18 cellular contexts compared by ENCODE assay signal in genomic region chr12:109721276-109721675, GRCh38. TPM values are rescaled to one million over a fixed set of nuclear protein-coding genes. Genes with fewer than 3 reads are reported as not detected.
A peak's percentile ranks its signal among the peaks of the same experiment; 100 is the strongest.
DNase-seq lines count a peak whose midpoint lies in the region; ATAC-seq, FAIRE-seq and TF ChIP-seq lines count a peak whose summit lies in the region.
"Had no signal": no experiment of that assay in that cellular context is flagged by ENCODE, and none has a peak within 500 bp of the region (broad histone marks: within the 10 kb centered on the region; RNA-seq: fewer than 3 reads in every experiment).

No MANE protein-coding gene starts in this region.

- H3K27me3 ChIP-seq in pancreas (no peaks in the 10 kb centered on the region), MM.1S (replicated peaks; ENCODE audit: insufficient read depth, low read length) (no peaks in the 10 kb centered on the region)

- no peaks in the 10 kb centered on the region for H4K20me1 ChIP-seq in MM.1S (ENCODE audit: insufficient read depth, low read length)

- H3K4me1 ChIP-seq in kidney (ENCODE audit: control insufficient read depth in 1 of 2, insufficient read depth in 1 of 2, low read depth in 1 of 2, low read length in 2 of 2) (peaks cover 46 to 67% of the 10 kb centered on the region in 2 donors), pancreas (peaks cover 17 to 19% (median 17%) of the 10 kb centered on the region in 3 donors), MM.1S (ENCODE audit: low read length) (no peaks in the 10 kb centered on the region)

- peaks cover 3% of the 10 kb centered on the region for H3K27me3 Mint-ChIP-seq in brain

- H3K9me3 ChIP-seq in kidney (ENCODE audit: control insufficient read depth in 1 of 2, low read length in 2 of 2) (no peaks in the 10 kb centered on the region), pancreas (no peaks in the 10 kb centered on the region), MM.1S (replicated peaks; ENCODE audit: insufficient read depth, low read length) (no peaks in the 10 kb centered on the region)
- H3K9me3 ChIP-seq: suprapubic skin had no signal

- FAIRE-seq in kidney (lab: Jason Lieb, UNC) = no peak
- no peak for FAIRE-seq in pancreas (lab: Jason Lieb, UNC)
- FAIRE-seq: GM12878, TTC549 had no signal

- peak; percentile 53 to 81 (median 74) for ATAC-seq in pancreas
- ATAC-seq: GM12878 had no signal

- TF ChIP-seq CTCF in brain (conservative IDR thresholded peaks at IDR 0.05) (no peak), kidney (IDR thresholded peaks at IDR 0.05; ENCODE audit: borderline replicate concordance, extremely low read depth, insufficient read depth) (no peak), pancreas (IDR thresholded peaks at IDR 0.05) (no peak), RWPE1 (conservative IDR thresholded peaks at IDR 0.05; ENCODE audit: low read depth) (no peak), MM.1S (IDR thresholded peaks at IDR 0.05; ENCODE audit: low read length) (no peak)

- peaks cover 98% of the 10 kb centered on the region for H3K4me1 Mint-ChIP-seq in brain
- H3K4me1 Mint-ChIP-seq: activated naive CD8-positive, alpha-beta T cell treated with anti-CD3 and anti-CD28 coated beads, Interleukin-2, amount 10 ng/mL, durations not matched to agents 7 days and 5 days had no signal

- H3K9ac ChIP-seq in kidney (ENCODE audit: low read length in 2 of 2) (peak overlapping the region in 1 of 2 donors; percentile 31), MM.1S (ENCODE audit: low read length) (no peak overlapping the region)
- H3K9ac ChIP-seq: GM23248 had no signal

- H3F3A ChIP-seq in MM.1S (ENCODE audit: insufficient read depth, low read length) = no peaks in the 10 kb centered on the region

- H3K36me3 ChIP-seq in kidney (ENCODE audit: control insufficient read depth in 1 of 2, insufficient read depth in 2 of 2, low read length in 2 of 2) = no peaks in the 10 kb centered on the region
- no peaks in the 10 kb centered on the region for H3K36me3 ChIP-seq in pancreas
- H3K36me3 ChIP-seq in MM.1S (replicated peaks; ENCODE audit: insufficient read depth, low read length) = no peaks in the 10 kb centered on the region
- H3K36me3 ChIP-seq: suprapubic skin had no signal

- H3K4me3 ChIP-seq in kidney (ENCODE audit: low read length in 2 of 2) = no peak overlapping the region
- H3K4me3 ChIP-seq in pancreas = no peak overlapping the region
- no peak overlapping the region for H3K4me3 ChIP-seq in MM.1S (ENCODE audit: low read length)
- H3K4me3 ChIP-seq: GM12878, GM23248, suprapubic skin had no signal

- H3K4me3 Mint-ChIP-seq in brain = peak overlapping the region in 3 of 5 experiments; percentile 13 to 35 (median 18)
- H3K4me3 Mint-ChIP-seq: activated naive CD8-positive, alpha-beta T cell treated with anti-CD3 and anti-CD28 coated beads, Interleukin-2, amount 10 ng/mL, durations not matched to agents 7 days and 5 days; nephron had no signal

- H2AFZ ChIP-seq in MM.1S (ENCODE audit: low read length) = no peak overlapping the region
- H2AFZ ChIP-seq: GM23248 had no signal

- DNase-seq in Ammon's horn (ENCODE audit: low spot score) (peak; percentile 57), kidney (no peak), pancreas (peak in 5 of 6 donors; percentile 69 to 89 (median 83)), DMS53 (lab: John Stamatoyannopoulos, UW) (no peak), RWPE1 (ENCODE audit: low spot score) (no peak), MM.1S (no peak), NCI-H226 (no peak)
- DNase-seq: activated naive CD8-positive, alpha-beta T cell treated with anti-CD3 and anti-CD28 coated beads, Interleukin-2, amount 10 ng/mL, durations not matched to agents 7 days and 5 days; cortex of kidney; GM23248; IMR-90; NCI-H524 treated with DMSO at 0.1 percent for 48 hours; SHP77 had no signal

- 27 to 29% methylated on average over 10 of the region's 10 CpGs for WGBS in pancreas, 2 donors

- CTCF ChIA-PET in RWPE1 (lab: Yijun Ruan, JAX) = no interaction called here

- H3K9me2 ChIP-seq in MM.1S (replicated peaks; ENCODE audit: insufficient read depth, low read length) = no peaks in the 10 kb centered on the region

- no peak overlapping the region for H3K4me2 ChIP-seq in MM.1S (ENCODE audit: low read depth, low read length)

- H3K36me3 Mint-ChIP-seq in brain = no peaks in the 10 kb centered on the region
- H3K36me3 Mint-ChIP-seq: activated naive CD8-positive, alpha-beta T cell treated with anti-CD3 and anti-CD28 coated beads, Interleukin-2, amount 10 ng/mL, durations not matched to agents 7 days and 5 days had no signal

- H3K79me2 ChIP-seq in MM.1S (ENCODE audit: low read length) = no peaks in the 10 kb centered on the region

- H3K27ac Mint-ChIP-seq in brain = peak overlapping the region in 3 of 5 experiments; percentile 38 to 92 (median 65)
- H3K27ac Mint-ChIP-seq: activated naive CD8-positive, alpha-beta T cell treated with anti-CD3 and anti-CD28 coated beads, Interleukin-2, amount 10 ng/mL, durations not matched to agents 7 days and 5 days; nephron had no signal

- H3K9me3 Mint-ChIP-seq in brain = peaks cover 0 to 8% (median 0%) of the 10 kb centered on the region in 5 experiments
- H3K9me3 Mint-ChIP-seq: activated naive CD8-positive, alpha-beta T cell treated with anti-CD3 and anti-CD28 coated beads, Interleukin-2, amount 10 ng/mL, durations not matched to agents 7 days and 5 days; nephron had no signal

- POLR2A ChIA-PET in RWPE1 (lab: Yijun Ruan, JAX; ENCODE audit: low non-redundant PET) = no interaction called here

- intact Hi-C loops in kidney (cut with DNase I) (no loop called here), pancreas (cut with DNase I) (no loop called here)

- H3K27ac ChIP-seq in kidney (ENCODE audit: low read depth in 2 of 2, low read length in 2 of 2) = peak overlapping the region; percentile 32 to 56
- H3K27ac ChIP-seq in pancreas = peak overlapping the region in 2 of 4 donors; percentile 33 to 42
- H3K27ac ChIP-seq in RWPE1 = no peak overlapping the region
- no peak overlapping the region for H3K27ac ChIP-seq in MM.1S (ENCODE audit: low read length)
- H3K27ac ChIP-seq: GM23248, suprapubic skin had no signal

RNA-seq across cellular contexts. Expression of gene FAM222A, which starts 7.7 kb away (rescaled TPM):
- 27.7 TPM for polyA plus RNA-seq in brain (ENCODE audit: insufficient read depth, low read depth, low replicate concordance)
- total RNA-seq in kidney = 3.7 TPM
- 12.5 TPM for polyA plus RNA-seq in kidney (ENCODE audit: insufficient read depth, low read depth, low replicate concordance)
- total RNA-seq in pancreas = 1 to 10 TPM; 2.1 to 4.3 (median 3.3) TPM
- 10 to 100 TPM in 1 of 2 donors, 1 to 10 TPM in 1; 5.6 to 14.6 TPM for polyA plus RNA-seq in pancreas
- polyA plus RNA-seq: GM23248 had no signal

Comparison
In these comparisons a context has a peak if more than half of its experiments do, and no peak if none do; other contexts are left out.
1. DNase-seq: peak in Ammon's horn (single experiment) and pancreas (5 of 6); none in kidney (single experiment), DMS53 (single experiment), RWPE1 (single experiment), MM.1S (single experiment) and NCI-H226 (single experiment).
2. H3K27ac ChIP-seq: peak in kidney (2 of 2); none in RWPE1 (single experiment) and MM.1S (single experiment).